In the genomic region with DNA sequence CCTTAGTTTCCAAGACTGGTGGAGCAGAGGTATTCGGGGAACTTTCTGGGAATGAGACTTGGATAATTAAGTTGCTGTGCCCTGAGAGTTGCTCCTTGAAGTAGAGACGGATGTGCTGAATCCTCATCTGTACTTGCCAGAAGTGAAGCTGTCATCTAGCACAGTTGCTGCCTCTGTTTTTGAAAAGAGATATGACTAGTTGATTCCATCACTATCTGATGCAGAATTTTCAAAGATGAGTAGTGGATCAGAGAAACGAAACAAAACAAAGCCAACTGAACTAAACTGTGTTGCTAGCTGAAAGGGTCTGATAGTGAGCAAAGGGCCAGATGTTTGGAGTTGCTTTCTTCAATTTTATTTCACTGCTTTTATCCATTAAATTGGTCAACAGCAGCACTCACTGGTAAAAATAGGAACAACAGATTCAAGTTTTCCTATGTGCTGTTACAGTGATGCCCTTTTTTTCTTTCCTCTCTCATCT, we compare ENCODE assay signal across 1 cellular context.
A peak's percentile ranks its signal among the peaks of the same experiment; 100 is the strongest.
TF ChIP-seq lines count a peak whose summit lies in the region.

No MANE protein-coding gene starts in this region.

TF ChIP-seq in K562, 482 proteins besides CTCF, POLR2A, EP300 and RAD21 (continued from another document and continues in another):
- peak; percentile 91 for TF ChIP-seq MTA1 (IDR thresholded peaks at IDR 0.05; ENCODE audit: borderline replicate concordance)
- peak; percentile 96 for TF ChIP-seq HMGN3 (IDR thresholded peaks at IDR 0.05; ENCODE audit: borderline replicate concordance, extremely low read depth, insufficient read length, low read depth, low read length)
- no peak for TF ChIP-seq SMARCA5 (IDR thresholded peaks at IDR 0.05)
- TF ChIP-seq, protein P1, sequence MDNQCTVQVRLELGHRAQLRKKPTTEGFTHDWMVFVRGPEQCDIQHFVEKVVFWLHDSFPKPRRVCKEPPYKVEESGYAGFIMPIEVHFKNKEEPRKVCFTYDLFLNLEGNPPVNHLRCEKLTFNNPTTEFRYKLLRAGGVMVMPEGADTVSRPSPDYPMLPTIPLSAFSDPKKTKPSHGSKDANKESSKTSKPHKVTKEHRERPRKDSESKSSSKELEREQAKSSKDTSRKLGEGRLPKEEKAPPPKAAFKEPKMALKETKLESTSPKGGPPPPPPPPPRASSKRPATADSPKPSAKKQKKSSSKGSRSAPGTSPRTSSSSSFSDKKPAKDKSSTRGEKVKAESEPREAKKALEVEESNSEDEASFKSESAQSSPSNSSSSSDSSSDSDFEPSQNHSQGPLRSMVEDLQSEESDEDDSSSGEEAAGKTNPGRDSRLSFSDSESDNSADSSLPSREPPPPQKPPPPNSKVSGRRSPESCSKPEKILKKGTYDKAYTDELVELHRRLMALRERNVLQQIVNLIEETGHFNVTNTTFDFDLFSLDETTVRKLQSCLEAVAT (IDR thresholded peaks at IDR 0.05), result no peak
- peak; percentile 98 for TF ChIP-seq SOX6 (IDR thresholded peaks at IDR 0.05)
- peak; percentile 82 for TF ChIP-seq ZNF644 (tag; IDR thresholded peaks at IDR 0.05; ENCODE audit: low read depth)
- peak; percentile 97 for TF ChIP-seq TEAD4 (IDR thresholded peaks at IDR 0.05; ENCODE audit: low read length)
- TF ChIP-seq TEAD4 (CRISPR knock-in tag; IDR thresholded peaks at IDR 0.05; ENCODE audit: borderline replicate concordance), result no peak
- TF ChIP-seq FIP1L1 (IDR thresholded peaks at IDR 0.05; ENCODE audit: low read depth, low read length, poor library complexity, severe bottlenecking), result no peak
- no peak for TF ChIP-seq SP2 (IDR thresholded peaks at IDR 0.05; ENCODE audit: extremely low read depth, low read depth, low read length, poor library complexity, severe bottlenecking)
- TF ChIP-seq, protein P2, sequence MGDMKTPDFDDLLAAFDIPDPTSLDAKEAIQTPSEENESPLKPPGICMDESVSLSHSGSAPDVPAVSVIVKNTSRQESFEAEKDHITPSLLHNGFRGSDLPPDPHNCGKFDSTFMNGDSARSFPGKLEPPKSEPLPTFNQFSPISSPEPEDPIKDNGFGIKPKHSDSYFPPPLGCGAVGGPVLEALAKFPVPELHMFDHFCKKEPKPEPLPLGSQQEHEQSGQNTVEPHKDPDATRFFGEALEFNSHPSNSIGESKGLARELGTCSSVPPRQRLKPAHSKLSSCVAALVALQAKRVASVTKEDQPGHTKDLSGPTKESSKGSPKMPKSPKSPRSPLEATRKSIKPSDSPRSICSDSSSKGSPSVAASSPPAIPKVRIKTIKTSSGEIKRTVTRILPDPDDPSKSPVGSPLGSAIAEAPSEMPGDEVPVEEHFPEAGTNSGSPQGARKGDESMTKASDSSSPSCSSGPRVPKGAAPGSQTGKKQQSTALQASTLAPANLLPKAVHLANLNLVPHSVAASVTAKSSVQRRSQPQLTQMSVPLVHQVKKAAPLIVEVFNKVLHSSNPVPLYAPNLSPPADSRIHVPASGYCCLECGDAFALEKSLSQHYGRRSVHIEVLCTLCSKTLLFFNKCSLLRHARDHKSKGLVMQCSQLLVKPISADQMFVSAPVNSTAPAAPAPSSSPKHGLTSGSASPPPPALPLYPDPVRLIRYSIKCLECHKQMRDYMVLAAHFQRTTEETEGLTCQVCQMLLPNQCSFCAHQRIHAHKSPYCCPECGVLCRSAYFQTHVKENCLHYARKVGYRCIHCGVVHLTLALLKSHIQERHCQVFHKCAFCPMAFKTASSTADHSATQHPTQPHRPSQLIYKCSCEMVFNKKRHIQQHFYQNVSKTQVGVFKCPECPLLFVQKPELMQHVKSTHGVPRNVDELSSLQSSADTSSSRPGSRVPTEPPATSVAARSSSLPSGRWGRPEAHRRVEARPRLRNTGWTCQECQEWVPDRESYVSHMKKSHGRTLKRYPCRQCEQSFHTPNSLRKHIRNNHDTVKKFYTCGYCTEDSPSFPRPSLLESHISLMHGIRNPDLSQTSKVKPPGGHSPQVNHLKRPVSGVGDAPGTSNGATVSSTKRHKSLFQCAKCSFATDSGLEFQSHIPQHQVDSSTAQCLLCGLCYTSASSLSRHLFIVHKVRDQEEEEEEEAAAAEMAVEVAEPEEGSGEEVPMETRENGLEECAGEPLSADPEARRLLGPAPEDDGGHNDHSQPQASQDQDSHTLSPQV (IDR thresholded peaks at IDR 0.05), result peak; percentile 39; the same call in 1 of the 2 replicates
- TF ChIP-seq ZNF23 (CRISPR knock-in tag; IDR thresholded peaks at IDR 0.05), result no peak
- TF ChIP-seq RBM17 (IDR thresholded peaks at IDR 0.05; ENCODE audit: borderline replicate concordance, low read depth, low read length), result no peak
- TF ChIP-seq SNRNP70 (optimal IDR thresholded peaks at IDR 0.05; ENCODE audit: low read depth, low read length), result no peak
- TF ChIP-seq CSDE1 (IDR thresholded peaks at IDR 0.05), result no peak; a peak in 1 of 4 replicates
- peak; percentile 98 for TF ChIP-seq SMARCE1 (IDR thresholded peaks at IDR 0.05)
- no peak for TF ChIP-seq PHTF2 (CRISPR knock-in tag; IDR thresholded peaks at IDR 0.05)
- TF ChIP-seq ZNF589 (CRISPR knock-in tag; IDR thresholded peaks at IDR 0.05; ENCODE audit: low read depth), result no peak
- TF ChIP-seq TAL1 (IDR thresholded peaks at IDR 0.05), result peak; percentile 97
- TF ChIP-seq, protein P3, sequence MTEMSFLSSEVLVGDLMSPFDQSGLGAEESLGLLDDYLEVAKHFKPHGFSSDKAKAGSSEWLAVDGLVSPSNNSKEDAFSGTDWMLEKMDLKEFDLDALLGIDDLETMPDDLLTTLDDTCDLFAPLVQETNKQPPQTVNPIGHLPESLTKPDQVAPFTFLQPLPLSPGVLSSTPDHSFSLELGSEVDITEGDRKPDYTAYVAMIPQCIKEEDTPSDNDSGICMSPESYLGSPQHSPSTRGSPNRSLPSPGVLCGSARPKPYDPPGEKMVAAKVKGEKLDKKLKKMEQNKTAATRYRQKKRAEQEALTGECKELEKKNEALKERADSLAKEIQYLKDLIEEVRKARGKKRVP (CRISPR knock-in tag; IDR thresholded peaks at IDR 0.05), result no peak
- TF ChIP-seq CREM (IDR thresholded peaks at IDR 0.05; ENCODE audit: low read depth), result peak; percentile 77
- peak; percentile 43; the same call in 1 of the 2 replicates for TF ChIP-seq SMC3 (conservative IDR thresholded peaks at IDR 0.05; ENCODE audit: insufficient read depth, low read depth, low read length)
- TF ChIP-seq CTBP1 (IDR thresholded peaks at IDR 0.05; ENCODE audit: borderline replicate concordance), result peak; percentile 96
- peak; percentile 77; the same call in 1 of the 2 replicates for TF ChIP-seq NFATC3 (IDR thresholded peaks at IDR 0.05)
- TF ChIP-seq WHSC1 (IDR thresholded peaks at IDR 0.05; ENCODE audit: low read length), result no peak
- TF ChIP-seq, protein P4, sequence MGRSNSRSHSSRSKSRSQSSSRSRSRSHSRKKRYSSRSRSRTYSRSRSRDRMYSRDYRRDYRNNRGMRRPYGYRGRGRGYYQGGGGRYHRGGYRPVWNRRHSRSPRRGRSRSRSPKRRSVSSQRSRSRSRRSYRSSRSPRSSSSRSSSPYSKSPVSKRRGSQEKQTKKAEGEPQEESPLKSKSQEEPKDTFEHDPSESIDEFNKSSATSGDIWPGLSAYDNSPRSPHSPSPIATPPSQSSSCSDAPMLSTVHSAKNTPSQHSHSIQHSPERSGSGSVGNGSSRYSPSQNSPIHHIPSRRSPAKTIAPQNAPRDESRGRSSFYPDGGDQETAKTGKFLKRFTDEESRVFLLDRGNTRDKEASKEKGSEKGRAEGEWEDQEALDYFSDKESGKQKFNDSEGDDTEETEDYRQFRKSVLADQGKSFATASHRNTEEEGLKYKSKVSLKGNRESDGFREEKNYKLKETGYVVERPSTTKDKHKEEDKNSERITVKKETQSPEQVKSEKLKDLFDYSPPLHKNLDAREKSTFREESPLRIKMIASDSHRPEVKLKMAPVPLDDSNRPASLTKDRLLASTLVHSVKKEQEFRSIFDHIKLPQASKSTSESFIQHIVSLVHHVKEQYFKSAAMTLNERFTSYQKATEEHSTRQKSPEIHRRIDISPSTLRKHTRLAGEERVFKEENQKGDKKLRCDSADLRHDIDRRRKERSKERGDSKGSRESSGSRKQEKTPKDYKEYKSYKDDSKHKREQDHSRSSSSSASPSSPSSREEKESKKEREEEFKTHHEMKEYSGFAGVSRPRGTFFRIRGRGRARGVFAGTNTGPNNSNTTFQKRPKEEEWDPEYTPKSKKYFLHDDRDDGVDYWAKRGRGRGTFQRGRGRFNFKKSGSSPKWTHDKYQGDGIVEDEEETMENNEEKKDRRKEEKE (IDR thresholded peaks at IDR 0.05; ENCODE audit: borderline replicate concordance in 1 of 2, control insufficient read depth in 1 of 2, low read depth in 2 of 2, low read length in 1 of 2), result 0 out of 4 replicates have a peak, but pooled peaks of 1 of the 2 experiments have one; percentile 47
- TF ChIP-seq CCAR2 (IDR thresholded peaks at IDR 0.05; ENCODE audit: low read depth, low read length), result no peak
- no peak for TF ChIP-seq MAFF (IDR thresholded peaks at IDR 0.05; ENCODE audit: low read length)
- TF ChIP-seq KAT8 (IDR thresholded peaks at IDR 0.05; ENCODE audit: low read depth), result no peak
- no peak for TF ChIP-seq SP1 (CRISPR knock-in tag; IDR thresholded peaks at IDR 0.05)
- TF ChIP-seq NR2C1 (IDR thresholded peaks at IDR 0.05), result no peak
- 0 out of 2 replicates have a peak, but pooled peaks have one; percentile 17 for TF ChIP-seq NR2C1 (tag; IDR thresholded peaks at IDR 0.05)
- TF ChIP-seq MYC (IDR thresholded peaks at IDR 0.05; ENCODE audit: low read depth, low read length), result no peak; the same call in 1 of the 2 replicates
- TF ChIP-seq MYC (CRISPR knock-in tag; IDR thresholded peaks at IDR 0.05; ENCODE audit: borderline replicate concordance, low read depth), result no peak
- TF ChIP-seq, protein P5, sequence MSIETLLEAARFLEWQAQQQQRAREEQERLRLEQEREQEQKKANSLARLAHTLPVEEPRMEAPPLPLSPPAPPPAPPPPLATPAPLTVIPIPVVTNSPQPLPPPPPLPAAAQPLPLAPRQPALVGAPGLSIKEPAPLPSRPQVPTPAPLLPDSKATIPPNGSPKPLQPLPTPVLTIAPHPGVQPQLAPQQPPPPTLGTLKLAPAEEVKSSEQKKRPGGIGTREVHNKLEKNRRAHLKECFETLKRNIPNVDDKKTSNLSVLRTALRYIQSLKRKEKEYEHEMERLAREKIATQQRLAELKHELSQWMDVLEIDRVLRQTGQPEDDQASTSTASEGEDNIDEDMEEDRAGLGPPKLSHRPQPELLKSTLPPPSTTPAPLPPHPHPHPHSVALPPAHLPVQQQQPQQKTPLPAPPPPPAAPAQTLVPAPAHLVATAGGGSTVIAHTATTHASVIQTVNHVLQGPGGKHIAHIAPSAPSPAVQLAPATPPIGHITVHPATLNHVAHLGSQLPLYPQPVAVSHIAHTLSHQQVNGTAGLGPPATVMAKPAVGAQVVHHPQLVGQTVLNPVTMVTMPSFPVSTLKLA (conservative IDR thresholded peaks at IDR 0.05), result peak in 1 of 2 experiments; percentile 55; a peak in 2 of 4 replicates
- TF ChIP-seq ZZZ3 (IDR thresholded peaks at IDR 0.05), result no peak
- TF ChIP-seq HMG20A (CRISPR knock-in tag; conservative IDR thresholded peaks at IDR 0.05), result no peak
- no peak for TF ChIP-seq HDGF (IDR thresholded peaks at IDR 0.05)
- TF ChIP-seq CBX1 (IDR thresholded peaks at IDR 0.05; ENCODE audit: low read depth), result no peak
- TF ChIP-seq LARP7 (IDR thresholded peaks at IDR 0.05), result no peak
- peak; percentile 90 for TF ChIP-seq PYGO2 (tag; IDR thresholded peaks at IDR 0.05)
- TF ChIP-seq SMAD4 (CRISPR knock-in tag; conservative IDR thresholded peaks at IDR 0.05), result peak; percentile 70
- TF ChIP-seq, protein P6, sequence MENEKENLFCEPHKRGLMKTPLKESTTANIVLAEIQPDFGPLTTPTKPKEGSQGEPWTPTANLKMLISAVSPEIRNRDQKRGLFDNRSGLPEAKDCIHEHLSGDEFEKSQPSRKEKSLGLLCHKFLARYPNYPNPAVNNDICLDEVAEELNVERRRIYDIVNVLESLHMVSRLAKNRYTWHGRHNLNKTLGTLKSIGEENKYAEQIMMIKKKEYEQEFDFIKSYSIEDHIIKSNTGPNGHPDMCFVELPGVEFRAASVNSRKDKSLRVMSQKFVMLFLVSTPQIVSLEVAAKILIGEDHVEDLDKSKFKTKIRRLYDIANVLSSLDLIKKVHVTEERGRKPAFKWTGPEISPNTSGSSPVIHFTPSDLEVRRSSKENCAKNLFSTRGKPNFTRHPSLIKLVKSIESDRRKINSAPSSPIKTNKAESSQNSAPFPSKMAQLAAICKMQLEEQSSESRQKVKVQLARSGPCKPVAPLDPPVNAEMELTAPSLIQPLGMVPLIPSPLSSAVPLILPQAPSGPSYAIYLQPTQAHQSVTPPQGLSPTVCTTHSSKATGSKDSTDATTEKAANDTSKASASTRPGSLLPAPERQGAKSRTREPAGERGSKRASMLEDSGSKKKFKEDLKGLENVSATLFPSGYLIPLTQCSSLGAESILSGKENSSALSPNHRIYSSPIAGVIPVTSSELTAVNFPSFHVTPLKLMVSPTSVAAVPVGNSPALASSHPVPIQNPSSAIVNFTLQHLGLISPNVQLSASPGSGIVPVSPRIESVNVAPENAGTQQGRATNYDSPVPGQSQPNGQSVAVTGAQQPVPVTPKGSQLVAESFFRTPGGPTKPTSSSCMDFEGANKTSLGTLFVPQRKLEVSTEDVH (IDR thresholded peaks at IDR 0.05; ENCODE audit: low read depth, partially characterized antibody), result peak; percentile 13
- TF ChIP-seq HSF4 (CRISPR knock-in tag; IDR thresholded peaks at IDR 0.05; ENCODE audit: borderline replicate concordance), result no peak
- TF ChIP-seq SRSF9 (IDR thresholded peaks at IDR 0.05; ENCODE audit: borderline replicate concordance, low read depth, low read length), result no peak
- TF ChIP-seq CREB1 (IDR thresholded peaks at IDR 0.05), result 0 out of 2 replicates have a peak, but pooled peaks have one; percentile 39
- peak; percentile 64; the same call in 1 of the 2 replicates for TF ChIP-seq CREB1 (CRISPR knock-in tag; IDR thresholded peaks at IDR 0.05)
- no peak for TF ChIP-seq KLF6 (CRISPR knock-in tag; IDR thresholded peaks at IDR 0.05; ENCODE audit: borderline replicate concordance)
- TF ChIP-seq KAT2B (IDR thresholded peaks at IDR 0.05; ENCODE audit: low read depth, low read length), result no peak
- TF ChIP-seq, protein P7, sequence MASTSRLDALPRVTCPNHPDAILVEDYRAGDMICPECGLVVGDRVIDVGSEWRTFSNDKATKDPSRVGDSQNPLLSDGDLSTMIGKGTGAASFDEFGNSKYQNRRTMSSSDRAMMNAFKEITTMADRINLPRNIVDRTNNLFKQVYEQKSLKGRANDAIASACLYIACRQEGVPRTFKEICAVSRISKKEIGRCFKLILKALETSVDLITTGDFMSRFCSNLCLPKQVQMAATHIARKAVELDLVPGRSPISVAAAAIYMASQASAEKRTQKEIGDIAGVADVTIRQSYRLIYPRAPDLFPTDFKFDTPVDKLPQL (IDR thresholded peaks at IDR 0.05; ENCODE audit: extremely low read depth, insufficient read length), result no peak
- no peak for TF ChIP-seq COPS2 (conservative IDR thresholded peaks at IDR 0.05)
- TF ChIP-seq SAP30 (IDR thresholded peaks at IDR 0.05; ENCODE audit: borderline replicate concordance, insufficient read depth, low read depth, low read length, poor library complexity, severe bottlenecking), result no peak
- no peak for TF ChIP-seq GTF2E2 (tag; IDR thresholded peaks at IDR 0.05)
- no peak for TF ChIP-seq FOXA1 (IDR thresholded peaks at IDR 0.05; ENCODE audit: borderline replicate concordance)
